ENCODE assay signal across 8 cellular contexts in the genomic region with DNA sequence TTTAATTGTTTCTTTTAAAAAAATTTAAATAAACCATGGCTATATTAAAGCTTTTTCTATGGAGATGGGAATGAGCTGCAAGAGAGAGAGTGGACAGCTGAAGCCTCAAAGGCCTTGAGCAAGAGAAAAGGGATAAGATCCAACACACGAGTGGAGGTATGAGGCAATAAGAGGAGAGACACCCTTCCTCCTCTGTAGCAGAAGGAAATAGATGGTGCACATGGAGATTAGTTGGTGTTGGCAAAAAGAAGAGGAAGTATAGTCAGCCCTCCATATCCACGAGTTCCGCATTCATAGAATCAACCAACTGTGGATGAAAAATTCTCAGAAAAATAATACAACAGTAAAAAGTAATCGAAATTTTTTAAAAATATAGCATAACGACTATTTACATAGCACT. TPM values are rescaled to one million over a fixed set of nuclear protein-coding genes. Genes with fewer than 3 reads are reported as not detected.
DNase-seq lines count a peak whose midpoint lies in the region; TF ChIP-seq lines count a peak whose summit lies in the region.

No MANE protein-coding gene starts in this region.

- H3K4me3 Mint-ChIP-seq in osteocyte (ENCODE audit: unreplicated experiment), result peak overlapping the region; percentile 20

- H3K79me2 ChIP-seq in OCI-LY3 (ENCODE audit: low read length), result peaks cover 76% of the 10 kb centered on the region

- peak overlapping the region; percentile 79 for H3K4me3 ChIP-seq in OCI-LY3 (ENCODE audit: low read length)

- peaks cover 21% of the 10 kb centered on the region for H3K36me3 ChIP-seq in OCI-LY3 (replicated peaks; ENCODE audit: low read depth, low read length)

- in situ Hi-C loops in Caki2 (cut with HindIII; ENCODE audit: low pct_unique_long_range_greater_than_20kb, low sequenced_read_pairs), result no loop called here

- no peak overlapping the region for H2AFZ ChIP-seq in OCI-LY3 (ENCODE audit: low read depth, low read length)

- no peaks in the 10 kb centered on the region for H3K27me3 Mint-ChIP-seq in osteocyte (ENCODE audit: unreplicated experiment)

- peak overlapping the region; percentile 64 for H3K27ac Mint-ChIP-seq in osteocyte (ENCODE audit: unreplicated experiment)

- no peaks in the 10 kb centered on the region for H3K27me3 ChIP-seq in OCI-LY3 (ENCODE audit: low read depth, low read length)

- DNase-seq in Caki2 (ENCODE audit: low read depth), result peak; percentile 20
- DNase-seq in epithelial cell of prostate (ENCODE audit: low read depth, low spot score), result no peak
- no peak for DNase-seq in osteocyte (ENCODE audit: extremely low spot score, unreplicated experiment)
- DNase-seq in activated CD8-positive, alpha-beta memory T cell treated with anti-CD3 and anti-CD28 coated beads for 24 hours, result no peak
- DNase-seq in germinal center (ENCODE audit: low spot score), result no peak
- no peak for DNase-seq in GM19240 (ENCODE audit: insufficient read length, low spot score)
- DNase-seq in NCI-H1436 (lab: John Stamatoyannopoulos, UW), result no peak

- H3K9me3 ChIP-seq in OCI-LY3 (ENCODE audit: insufficient read depth, low read length), result no peaks in the 10 kb centered on the region

- peaks cover 27% of the 10 kb centered on the region for H3K4me1 Mint-ChIP-seq in osteocyte (ENCODE audit: unreplicated experiment)

- H3K27ac ChIP-seq in OCI-LY3 (ENCODE audit: low read length) (peak overlapping the region; percentile 94), epithelial cell of prostate (peak overlapping the region; percentile 75)

- no peak for TF ChIP-seq CTCF in OCI-LY3 (IDR thresholded peaks at IDR 0.05; ENCODE audit: low read depth, low read length)
- no peak for TF ChIP-seq CTCF in osteocyte (IDR thresholded peaks at IDR 0.05)

- no peaks in the 10 kb centered on the region for H3K9me3 Mint-ChIP-seq in osteocyte (ENCODE audit: unreplicated experiment)

- peaks cover 3% of the 10 kb centered on the region for H3K36me3 Mint-ChIP-seq in osteocyte (ENCODE audit: unreplicated experiment)

- H3K9ac ChIP-seq in OCI-LY3 (ENCODE audit: low read length), result peak overlapping the region; percentile 64

- peaks cover 35% of the 10 kb centered on the region for H4K20me1 ChIP-seq in OCI-LY3 (ENCODE audit: insufficient read depth, low read length)

- H3K4me1 ChIP-seq in OCI-LY3 (ENCODE audit: low read length), result peaks cover 38% of the 10 kb centered on the region

- H3K4me2 ChIP-seq in OCI-LY3 (ENCODE audit: low read length), result peak overlapping the region; percentile 94

RNA-seq across cellular contexts. Expression of a gene that starts 3.2 kb away (rescaled TPM):
- 9.8 and 12.7 TPM in 2 replicates for total RNA-seq in Caki2 (2014; rRNA removed; shearing (Covaris generic); ENCODE audit: low replicate concordance)
- total RNA-seq in osteocyte, result 9.9 and 11.4 TPM in 2 replicates

RNA-seq across cellular contexts. Expression of a gene that starts 20.9 kb away (rescaled TPM):
- total RNA-seq in Caki2 (2014; rRNA removed; shearing (Covaris generic); ENCODE audit: low replicate concordance), result not detected in 2 replicates
- not detected in 2 replicates for total RNA-seq in osteocyte
